8 cellular contexts compared by ENCODE assay signal in genomic region chr11:102287963-102288744, GRCh38. TPM values are rescaled to one million over a fixed set of nuclear protein-coding genes. Genes with fewer than 3 reads are reported as not detected.
DNase-seq lines count a peak whose midpoint lies in the region; ATAC-seq and TF ChIP-seq lines count a peak whose summit lies in the region.

No MANE protein-coding gene starts in this region.

- H3K9ac ChIP-seq in BLaER1 treated with 17β-estradiol and CSF1 and Interleukin-3, amounts not matched to agents 10 nM and 100 nM = no peak overlapping the region

- TF ChIP-seq POLR2A in upper lobe of left lung (IDR thresholded peaks at IDR 0.05) = no peak

- TF ChIP-seq EP300 in upper lobe of left lung (IDR thresholded peaks at IDR 0.05) = no peak

- H3K27ac ChIP-seq in BLaER1 treated with 17β-estradiol and CSF1 and Interleukin-3, amounts not matched to agents 10 nM and 100 nM = peak overlapping the region in 2 of 11 experiments; percentile 28 to 54; a peak in 1 of 22 replicates
- H3K27ac ChIP-seq in coronary artery (no peak overlapping the region), lung (ENCODE audit: low read depth in 1 of 2, low read length in 1 of 2) (no peak overlapping the region), upper lobe of left lung (no peak overlapping the region)

- peak overlapping the region in 8 of 11 experiments; percentile 1 to 48 (median 26); a peak in 6 of 22 replicates for H3K4me2 ChIP-seq in BLaER1 treated with 17β-estradiol and CSF1 and Interleukin-3, amounts not matched to agents 10 nM and 100 nM

- peak; percentile 44 for TF ChIP-seq CTCF in coronary artery (IDR thresholded peaks at IDR 0.05)
- TF ChIP-seq CTCF in lung (IDR thresholded peaks at IDR 0.05; ENCODE audit: control extremely low read depth, extremely low read depth) = peak; percentile 87
- peak; percentile 61 to 87 (median 80) for TF ChIP-seq CTCF in upper lobe of left lung (IDR thresholded peaks at IDR 0.05)

- H3K4me3 ChIP-seq in BLaER1 treated with 17β-estradiol and CSF1 and Interleukin-3, amounts not matched to agents 10 nM and 100 nM = no peak overlapping the region
- peak overlapping the region; percentile 62 for H3K4me3 ChIP-seq in coronary artery
- H3K4me3 ChIP-seq in lung = no peak overlapping the region
- H3K4me3 ChIP-seq in upper lobe of left lung = peak overlapping the region in 1 of 4 donors; percentile 22

- peaks cover 0 to 19% (median 7%) of the 10 kb centered on the region in 10 experiments; a peak in 10 of 20 replicates for H3K4me1 ChIP-seq in BLaER1 treated with 17β-estradiol and CSF1 and Interleukin-3, amounts not matched to agents 10 nM and 100 nM
- H3K4me1 ChIP-seq in lung (ENCODE audit: control insufficient read depth in 2 of 2, insufficient read depth in 2 of 2, low read length in 2 of 2) = no peaks in the 10 kb centered on the region
- H3K4me1 ChIP-seq in upper lobe of left lung = peaks cover 5 to 10% (median 9%) of the 10 kb centered on the region in 4 donors

- ATAC-seq in GM18502 (IDR thresholded peaks at IDR 0.05; ENCODE audit: poor library complexity, unreplicated experiment) (peak; percentile 90), HG02840 (IDR thresholded peaks at IDR 0.05; ENCODE audit: low FRiP score, unreplicated experiment) (peak; percentile 80), SK-N-SH treated with all-trans-retinoic acid at 6 μM for 48 hours (peak; percentile 86), lung (ENCODE audit: insufficient read depth, low FRiP score) (peak; percentile 84), upper lobe of left lung (ENCODE audit: low FRiP score in 2 of 2) (peak; percentile 91 to 93)

- no peaks in the 10 kb centered on the region for H3K27me3 ChIP-seq in BLaER1 treated with 17β-estradiol and CSF1 and Interleukin-3, amounts not matched to agents 10 nM and 100 nM
- no peaks in the 10 kb centered on the region for H3K27me3 ChIP-seq in lung (ENCODE audit: control insufficient read depth, insufficient read depth)
- H3K27me3 ChIP-seq in upper lobe of left lung = no peaks in the 10 kb centered on the region

- H4K20me1 ChIP-seq in BLaER1 treated with 17β-estradiol and CSF1 and Interleukin-3, amounts not matched to agents 10 nM and 100 nM = no peaks in the 10 kb centered on the region

- 25 to 35% methylated on average over 14 of the region's 14 CpGs for WGBS in lung, 2 donors
- WGBS in upper lobe of left lung, 2 donors = 35 to 39% methylated on average over 14 of the region's 14 CpGs

- no peaks in the 10 kb centered on the region for H3K36me3 ChIP-seq in BLaER1 treated with 17β-estradiol and CSF1 and Interleukin-3, amounts not matched to agents 10 nM and 100 nM
- H3K36me3 ChIP-seq in lung (ENCODE audit: control insufficient read depth in 2 of 2, insufficient read depth in 2 of 2, low read length in 2 of 2) (no peaks in the 10 kb centered on the region), upper lobe of left lung (no peaks in the 10 kb centered on the region)

- DNase-seq in NCI-H1092 (lab: John Stamatoyannopoulos, UW) (peak; percentile 68), coronary artery (ENCODE audit: low spot score) (no peak), lung (ENCODE audit: low spot score) (peak; percentile 46), upper lobe of left lung (peak in 1 of 2 donors; percentile 47)

- no peaks in the 10 kb centered on the region for H3K9me3 ChIP-seq in BLaER1 treated with 17β-estradiol and CSF1 and Interleukin-3, amounts not matched to agents 10 nM and 100 nM (replicated peaks in 1 of 11)
- H3K9me3 ChIP-seq in lung (ENCODE audit: control insufficient read depth in 2 of 2, insufficient read depth in 1 of 2, low read length in 1 of 2) (no peaks in the 10 kb centered on the region), upper lobe of left lung (no peaks in the 10 kb centered on the region)

TF ChIP-seq in SK-N-SH treated with all-trans-retinoic acid at 6 μM for 48 hours, 23 proteins besides CTCF, POLR2A, EP300 and RAD21:
- TF ChIP-seq OSR1 (CRISPR knock-in tag; IDR thresholded peaks at IDR 0.05) = no peak

RNA-seq across cellular contexts. Expression of gene BIRC3, which starts 29.1 kb away (rescaled TPM):
- 10 to 100 TPM; 20.2 to 44.5 TPM for total RNA-seq in lung
- 10 to 100 TPM in 1 of 2 donors, 1 to 10 TPM in 1; 8.7 to 61.0 TPM for polyA plus RNA-seq in lung
- total RNA-seq in upper lobe of left lung = 10 to 100 TPM in 5 of 6 donors, 1 to 10 TPM in 1; 8.8 to 39.5 (median 19.1) TPM

RNA-seq across cellular contexts. Expression of gene BIRC2, which starts 58.9 kb away (rescaled TPM):
- 10 to 100 TPM; 31.0 to 99.9 TPM for total RNA-seq in lung
- polyA plus RNA-seq in lung = 10 to 100 TPM; 16.7 to 26.7 TPM
- total RNA-seq in upper lobe of left lung = 10 to 100 TPM; 23.1 to 56.7 (median 37.8) TPM
